In genomic region chr1:32494196-32494595, GRCh38 we compare ENCODE assay signal across 1 cellular context.
TF ChIP-seq lines count a peak whose summit lies in the region.

No MANE protein-coding gene starts in this region.

TF ChIP-seq in K562, 482 proteins besides CTCF, POLR2A, EP300 and RAD21 (continued from another document and continues in another):
- TF ChIP-seq ZNF449 (CRISPR knock-in tag; IDR thresholded peaks at IDR 0.05) (no peak), ARID1B (IDR thresholded peaks at IDR 0.05) (peak; percentile 58), TEAD1 (CRISPR knock-in tag; IDR thresholded peaks at IDR 0.05) (peak in 1 of 2 experiments; percentile 42; a peak in 1 of 4 replicates), CBFA2T2 (conservative IDR thresholded peaks at IDR 0.05) (peak; percentile 74), DMBX1 (CRISPR knock-in tag; IDR thresholded peaks at IDR 0.05; ENCODE audit: borderline replicate concordance) (0 out of 2 replicates have a peak, but pooled peaks have one; percentile 23), MNT (conservative IDR thresholded peaks at IDR 0.05) (peak in 1 of 2 experiments; percentile 37; a peak in 1 of 4 replicates), ID3 (CRISPR knock-in tag; IDR thresholded peaks at IDR 0.05) (no peak), ID3 (tag; IDR thresholded peaks at IDR 0.05) (peak; percentile 73; the same call in 1 of the 2 replicates), CBX2 (IDR thresholded peaks at IDR 0.05; ENCODE audit: insufficient read depth, low read length, poor library complexity, severe bottlenecking) (no peak), GATA2 (CRISPR knock-in tag; IDR thresholded peaks at IDR 0.05) (peak; percentile 66; the same call in 1 of the 2 replicates), PHF20 (IDR thresholded peaks at IDR 0.05; ENCODE audit: partially characterized antibody) (no peak), ZNF639 (CRISPR knock-in tag; conservative IDR thresholded peaks at IDR 0.05 in 1 of 2, IDR thresholded peaks at IDR 0.05 in 1 of 2) (0 out of 4 replicates have a peak, but pooled peaks of 1 of the 2 experiments have one; percentile 39), SIX5 (IDR thresholded peaks at IDR 0.05; ENCODE audit: borderline replicate concordance in 1 of 2, insufficient read depth in 1 of 2, low read depth in 1 of 2, low read length in 2 of 2) (no peak), VEZF1 (CRISPR knock-in tag; IDR thresholded peaks at IDR 0.05) (no peak), ADNP (tag; IDR thresholded peaks at IDR 0.05) (no peak), RERE (CRISPR knock-in tag; IDR thresholded peaks at IDR 0.05; ENCODE audit: borderline replicate concordance) (no peak), CHD4 (IDR thresholded peaks at IDR 0.05; ENCODE audit: insufficient read depth, insufficient replicate concordance, low read depth, low read length, poor library complexity, severe bottlenecking) (no peak), SMAD4 (CRISPR knock-in tag; conservative IDR thresholded peaks at IDR 0.05) (peak; percentile 60), TEAD2 (tag; IDR thresholded peaks at IDR 0.05) (peak; percentile 77; the same call in 1 of the 2 replicates), TRIM24 (IDR thresholded peaks at IDR 0.05) (0 out of 4 replicates have a peak, but pooled peaks of 1 of the 2 experiments have one; percentile 37), RBBP5 (IDR thresholded peaks at IDR 0.05; ENCODE audit: borderline replicate concordance, insufficient read depth, low read length, poor library complexity, severe bottlenecking) (peak; percentile 28), CBFA2T3 (IDR thresholded peaks at IDR 0.05) (peak; percentile 83), NCOR1 (IDR thresholded peaks at IDR 0.05) (peak; percentile 74), ZNF12 (CRISPR knock-in tag; IDR thresholded peaks at IDR 0.05) (no peak), PBX2 (CRISPR knock-in tag; IDR thresholded peaks at IDR 0.05; ENCODE audit: low read depth) (no peak), PBX2 (tag; conservative IDR thresholded peaks at IDR 0.05; ENCODE audit: low read depth) (peak; percentile 57), ZBTB12 (CRISPR knock-in tag; IDR thresholded peaks at IDR 0.05) (no peak), EP400 (IDR thresholded peaks at IDR 0.05) (no peak), MEIS2 (IDR thresholded peaks at IDR 0.05; ENCODE audit: partially characterized antibody) (peak; percentile 43), ZNF668 (CRISPR knock-in tag; IDR thresholded peaks at IDR 0.05) (no peak), ZKSCAN8 (CRISPR knock-in tag; IDR thresholded peaks at IDR 0.05) (0 out of 2 replicates have a peak, but pooled peaks have one; percentile 42), FOXA3 (CRISPR knock-in tag; conservative IDR thresholded peaks at IDR 0.05 in 1 of 2, IDR thresholded peaks at IDR 0.05 in 1 of 2) (no peak), NR4A1 (CRISPR knock-in tag; IDR thresholded peaks at IDR 0.05) (no peak), NR4A1 (tag; IDR thresholded peaks at IDR 0.05) (peak; percentile 85), TAL1 (IDR thresholded peaks at IDR 0.05) (peak; percentile 58; the same call in 1 of the 2 replicates), FOXO4 (CRISPR knock-in tag; IDR thresholded peaks at IDR 0.05) (no peak), BRD4 (IDR thresholded peaks at IDR 0.05) (no peak), TBL1XR1 (IDR thresholded peaks at IDR 0.05; ENCODE audit: low read length in 2 of 2) (no peak), L3MBTL2 (IDR thresholded peaks at IDR 0.05) (no peak), PURB (CRISPR knock-in tag; IDR thresholded peaks at IDR 0.05; ENCODE audit: low read depth) (no peak)
